ENCODE assay signal across 16 cellular contexts in the genomic region with DNA sequence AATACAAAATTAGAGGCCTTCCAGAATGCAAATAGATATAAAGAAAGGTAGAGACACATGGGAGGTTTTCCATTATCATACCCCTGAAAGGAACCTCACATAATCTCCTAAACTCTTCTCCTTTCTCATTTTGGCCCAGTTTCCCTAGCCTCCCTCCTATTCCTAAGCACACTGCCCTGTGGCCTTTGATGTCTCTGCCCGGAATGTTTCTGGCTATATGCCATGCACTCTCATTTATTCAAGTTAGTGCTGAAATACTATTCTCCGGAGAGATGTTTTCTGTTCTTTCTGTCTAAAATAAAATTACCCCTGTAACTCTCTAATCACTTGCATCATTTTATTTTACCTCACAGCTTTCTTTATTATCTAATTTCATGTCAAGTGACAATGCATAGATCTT.
DNase-seq lines count a peak whose midpoint lies in the region; ATAC-seq, FAIRE-seq and TF ChIP-seq lines count a peak whose summit lies in the region.
"Had no signal": no experiment of that assay in that cellular context is flagged by ENCODE, and none has a peak within 500 bp of the region (broad histone marks: within the 10 kb centered on the region; RNA-seq: fewer than 3 reads in every experiment).

No MANE protein-coding gene starts in this region.

- H3K36me3 Mint-ChIP-seq in activated T-helper 17 cell treated with anti-CD3 and anti-CD28 coated beads, Interleukin-2, amount 50 U/mL, for 72 hours (ENCODE audit: low read depth) = no peaks in the 10 kb centered on the region
- H3K36me3 Mint-ChIP-seq: CD14-positive monocyte had no signal

- no peaks in the 10 kb centered on the region for H4K20me1 ChIP-seq in fibroblast of lung (ENCODE audit: control insufficient read depth, extremely low read depth, insufficient read depth, low read length)

- no peak overlapping the region for H3K4me3 Mint-ChIP-seq in activated T-helper 17 cell treated with anti-CD3 and anti-CD28 coated beads, Interleukin-2, amount 50 U/mL, for 72 hours
- H3K4me3 Mint-ChIP-seq: CD14-positive monocyte, HFFc6 had no signal

- H3K9me3 ChIP-seq in fibroblast of lung (ENCODE audit: control insufficient read depth, insufficient read depth, low read depth, low read length) = no peaks in the 10 kb centered on the region
- H3K9me3 ChIP-seq: SJSA1 had no signal

- H3K9me3 Mint-ChIP-seq in activated T-helper 17 cell treated with anti-CD3 and anti-CD28 coated beads, Interleukin-2, amount 50 U/mL, for 72 hours = peaks cover 11% of the 10 kb centered on the region

- H3K27me3 Mint-ChIP-seq in activated T-helper 17 cell treated with anti-CD3 and anti-CD28 coated beads, Interleukin-2, amount 50 U/mL, for 72 hours = no peaks in the 10 kb centered on the region

- H3K4me3 ChIP-seq in fibroblast of lung (replicated peaks in 1 of 4; ENCODE audit: control extremely low read depth in 1 of 4, insufficient read depth in 1 of 4, low read depth in 3 of 4, low read length in 4 of 4) (no peak overlapping the region), retinal pigment epithelial cell (ENCODE audit: low read length) (no peak overlapping the region)
- H3K4me3 ChIP-seq: K562, SJSA1 had no signal

- no peaks in the 10 kb centered on the region for H3K36me3 ChIP-seq in fibroblast of lung (ENCODE audit: control insufficient read depth, insufficient read depth, low read length)
- H3K36me3 ChIP-seq: SJSA1 had no signal

- H2AFZ ChIP-seq in fibroblast of lung (ENCODE audit: low read length) = no peak overlapping the region

- TF ChIP-seq POLR2A in GM12891 (IDR thresholded peaks at IDR 0.05; ENCODE audit: low read depth, low read length) = no peak

- DNase-seq in COR-L47 (lab: John Stamatoyannopoulos, UW) = peak; percentile 2
- peak; percentile 95 for DNase-seq in NCI-H69 (lab: John Stamatoyannopoulos, UW)
- DNase-seq in fibroblast of lung (ENCODE audit: low read depth in 2 of 2) = peak; percentile 6 to 9
- DNase-seq in retinal pigment epithelial cell (ENCODE audit: low read depth) = peak; percentile 13
- no peak for DNase-seq in GM12891 (ENCODE audit: insufficient read length, low spot score)
- DNase-seq in NCI-H1694 (lab: John Stamatoyannopoulos, UW) = no peak
- DNase-seq: EL, HFFc6, NCI-H2107, RPMI8226 had no signal

- no peaks in the 10 kb centered on the region for H3K27me3 ChIP-seq in fibroblast of lung (ENCODE audit: control insufficient read depth, insufficient read depth, low read length)
- H3K27me3 ChIP-seq: SJSA1 had no signal

- no peak for ATAC-seq in GM21529 (IDR thresholded peaks at IDR 0.05; ENCODE audit: unreplicated experiment)
- ATAC-seq in activated T-helper 17 cell treated with anti-CD3 and anti-CD28 coated beads, Interleukin-2, amount 50 U/mL, for 72 hours (replicated peaks) = no peak
- ATAC-seq: K562 had no signal

- TF ChIP-seq CTCF in fibroblast of lung (conservative IDR thresholded peaks at IDR 0.05 in 1 of 2, IDR thresholded peaks at IDR 0.05 in 1 of 2; ENCODE audit: low read depth in 1 of 2, low read length in 2 of 2) = no peak
- no peak for TF ChIP-seq CTCF in retinal pigment epithelial cell (conservative IDR thresholded peaks at IDR 0.05; ENCODE audit: low read depth, low read length)

- no peak overlapping the region for H3K4me2 ChIP-seq in fibroblast of lung (ENCODE audit: extremely low read depth, insufficient read depth, low read length)

- no peak overlapping the region for H3K27ac Mint-ChIP-seq in activated T-helper 17 cell treated with anti-CD3 and anti-CD28 coated beads, Interleukin-2, amount 50 U/mL, for 72 hours
- H3K27ac Mint-ChIP-seq: CD14-positive monocyte, HFFc6 had no signal

- no peak overlapping the region for H3K9ac ChIP-seq in fibroblast of lung (ENCODE audit: insufficient read depth, low read length)

- no peaks in the 10 kb centered on the region for H3K4me1 ChIP-seq in fibroblast of lung (ENCODE audit: control insufficient read depth, extremely low read depth, insufficient read depth, low read length)
- H3K4me1 ChIP-seq: SJSA1 had no signal

- no peaks in the 10 kb centered on the region for H3K4me1 Mint-ChIP-seq in activated T-helper 17 cell treated with anti-CD3 and anti-CD28 coated beads, Interleukin-2, amount 50 U/mL, for 72 hours
- H3K4me1 Mint-ChIP-seq: CD14-positive monocyte had no signal

- H3K27ac ChIP-seq in fibroblast of lung (ENCODE audit: insufficient read depth, low read length) = no peak overlapping the region
- H3K27ac ChIP-seq: SJSA1 had no signal

- H3K79me2 ChIP-seq in fibroblast of lung (ENCODE audit: control insufficient read depth, insufficient read depth, low read length) = no peaks in the 10 kb centered on the region

- FAIRE-seq in GM12891 (lab: Jason Lieb, UNC) = no peak
- FAIRE-seq: GM19239, K562 had no signal

TF ChIP-seq in GM12891, 5 proteins besides CTCF, POLR2A, EP300 and RAD21:
- TF ChIP-seq PAX5 (IDR thresholded peaks at IDR 0.05; ENCODE audit: insufficient read depth, low read length, severe bottlenecking) = no peak
- no peak for TF ChIP-seq SPI1 (IDR thresholded peaks at IDR 0.05; ENCODE audit: low read depth, low read length)
- no peak for TF ChIP-seq POLR2AphosphoS5 (IDR thresholded peaks at IDR 0.05; ENCODE audit: low read depth, low read length)
- no peak for TF ChIP-seq POU2F2 (IDR thresholded peaks at IDR 0.05; ENCODE audit: low read depth, low read length)
- TF ChIP-seq TAF1 (IDR thresholded peaks at IDR 0.05; ENCODE audit: low read depth, low read length) = no peak

Comparison
In these comparisons a context has a peak if more than half of its experiments do, and no peak if none do; other contexts are left out.
1. DNase-seq: peak in COR-L47 (single experiment), NCI-H69 (single experiment), fibroblast of lung (2 of 2) and retinal pigment epithelial cell (single experiment); none in GM12891 (single experiment) and NCI-H1694 (single experiment).